In genomic region chr2:71154798-71155197, GRCh38 we compare ENCODE assay signal across 10 cellular contexts. TPM values are rescaled to one million over a fixed set of nuclear protein-coding genes. Genes with fewer than 3 reads are reported as not detected.
DNase-seq lines count a peak whose midpoint lies in the region; ATAC-seq and TF ChIP-seq lines count a peak whose summit lies in the region.
"Had no signal": no experiment of that assay in that cellular context is flagged by ENCODE, and none has a peak within 500 bp of the region (broad histone marks: within the 10 kb centered on the region; RNA-seq: fewer than 3 reads in every experiment).

No MANE protein-coding gene starts in this region.

- H4K12ac ChIP-seq in trophoblast cell (ENCODE audit: low read depth, low read length) = no peak overlapping the region

- no peak overlapping the region for H3K14ac ChIP-seq in trophoblast cell (ENCODE audit: low read length)

- H3K27ac ChIP-seq in trophoblast cell (ENCODE audit: low read depth, low read length) = no peak overlapping the region
- H3K27ac ChIP-seq: neutrophil had no signal

- H2BK12ac ChIP-seq in trophoblast cell (ENCODE audit: low read length) = no peak overlapping the region

- H3K23ac ChIP-seq in trophoblast cell (ENCODE audit: low read length) = no peak overlapping the region

- no peak overlapping the region for H2AFZ ChIP-seq in trophoblast cell (ENCODE audit: insufficient read depth, low read length, poor library complexity)

- H3K9me3 ChIP-seq in trophoblast cell (ENCODE audit: insufficient read depth, low read depth, low read length) = no peaks in the 10 kb centered on the region
- H3K9me3 ChIP-seq: neutrophil had no signal

- H3K9me3 Mint-ChIP-seq in activated B cell treated with CpG ODN at 0.5 μM for 24 hours = no peaks in the 10 kb centered on the region
- H3K9me3 Mint-ChIP-seq in nephron progenitor cell = peaks cover 1% of the 10 kb centered on the region
- H3K9me3 Mint-ChIP-seq: activated T-cell treated with anti-CD3 and anti-CD28 coated beads, Interleukin-2, amount 50 U/mL, for 4 hours had no signal

- no peak overlapping the region for H3K27ac Mint-ChIP-seq in activated B cell treated with CpG ODN at 0.5 μM for 24 hours
- no peak overlapping the region for H3K27ac Mint-ChIP-seq in nephron progenitor cell

- no peak overlapping the region for H2BK5ac ChIP-seq in trophoblast cell (ENCODE audit: low read depth, low read length, poor library complexity)

- peak; percentile 89 for ATAC-seq in HG03520 (IDR thresholded peaks at IDR 0.05; ENCODE audit: unreplicated experiment)
- ATAC-seq in activated B cell treated with CpG ODN at 0.5 μM for 24 hours (ENCODE audit: low read depth) = peak; percentile 57
- ATAC-seq in HG02642 (IDR thresholded peaks at IDR 0.05; ENCODE audit: poor library complexity, unreplicated experiment) = no peak

- no CpG with 5 or more reads among the region's 6 CpGs for WGBS in trophoblast cell (ENCODE audit: extremely low coverage, insufficient coverage, insufficient read length)

- H3K4ac ChIP-seq in trophoblast cell (ENCODE audit: low read depth, low read length) = no peak overlapping the region

- H3K4me3 Mint-ChIP-seq in activated B cell treated with CpG ODN at 0.5 μM for 24 hours (no peak overlapping the region), nephron progenitor cell (no peak overlapping the region)
- H3K4me3 Mint-ChIP-seq: activated T-cell treated with anti-CD3 and anti-CD28 coated beads, Interleukin-2, amount 50 U/mL, for 4 hours had no signal

- CTCF ChIA-PET in activated B cell treated with CpG ODN at 0.5 μM for 24 hours (lab: Charles Lee) = interaction anchor here (0.8 to 2.1 kb wide), 5 partner anchors 12 to 131 kb away, joined by 3 to 18 read pairs (median 4); no protein-coding TSS in a partner anchor

- no peaks in the 10 kb centered on the region for H3K79me1 ChIP-seq in trophoblast cell (ENCODE audit: low read length)

- H3K4me1 ChIP-seq in trophoblast cell (ENCODE audit: control insufficient read depth in 1 of 2, insufficient read depth in 2 of 2, low read length in 2 of 2) = peaks cover 0 to 2% of the 10 kb centered on the region in 2 experiments

- H3K18ac ChIP-seq in trophoblast cell (ENCODE audit: low read length) = no peak overlapping the region

- peak; percentile 34 for DNase-seq in stimulated activated CD4-positive, alpha-beta T cell treated with anti-CD3 and anti-CD28 coated beads, Interleukin-15, amount 100 ng/mL, for 24 hours
- DNase-seq in stimulated activated CD4-positive, alpha-beta T cell treated with anti-CD3 and anti-CD28 coated beads, Interleukin-2, amount 100 ng/mL, for 48 hours = no peak
- DNase-seq in activated B cell treated with CpG ODN at 0.5 μM for 24 hours (no peak), trophoblast cell (peak; percentile 48 to 64), nephron progenitor cell (no peak), AG20443 (ENCODE audit: low spot score) (no peak)
- DNase-seq: activated T-cell treated with anti-CD3 and anti-CD28 coated beads, Interleukin-2, amount 50 U/mL, for 4 hours had no signal

- peaks cover 19% of the 10 kb centered on the region for H3K36me3 Mint-ChIP-seq in activated B cell treated with CpG ODN at 0.5 μM for 24 hours (ENCODE audit: low read depth)
- H3K36me3 Mint-ChIP-seq in nephron progenitor cell (ENCODE audit: low read depth) = peaks cover 7% of the 10 kb centered on the region

- H3K27me3 ChIP-seq in trophoblast cell (ENCODE audit: insufficient read depth, low read length) = no peaks in the 10 kb centered on the region

- peaks cover 3 to 7% of the 10 kb centered on the region in 2 experiments for H3K36me3 ChIP-seq in trophoblast cell (ENCODE audit: control insufficient read depth in 1 of 2, insufficient read depth in 2 of 2, low read length in 2 of 2)

- no peaks in the 10 kb centered on the region for H3K79me2 ChIP-seq in trophoblast cell (ENCODE audit: control insufficient read depth, insufficient read depth, low read length, poor library complexity)

- H3K4me2 ChIP-seq in trophoblast cell (ENCODE audit: low read length) = no peak overlapping the region

- no peak overlapping the region for H4K8ac ChIP-seq in trophoblast cell (ENCODE audit: low read depth, low read length)

- TF ChIP-seq CTCF in activated B cell treated with CpG ODN at 0.5 μM for 24 hours (IDR thresholded peaks at IDR 0.05) = no peak
- TF ChIP-seq CTCF in nephron progenitor cell (IDR thresholded peaks at IDR 0.05) = no peak

- H3K4me1 Mint-ChIP-seq in activated B cell treated with CpG ODN at 0.5 μM for 24 hours (peaks cover 4% of the 10 kb centered on the region), nephron progenitor cell (peaks cover 10% of the 10 kb centered on the region)

- H3K27me3 Mint-ChIP-seq in activated B cell treated with CpG ODN at 0.5 μM for 24 hours (peaks cover 10% of the 10 kb centered on the region), nephron progenitor cell (ENCODE audit: low read depth, poor library complexity) (peaks cover 16% of the 10 kb centered on the region)

- POLR2A ChIA-PET in activated B cell treated with CpG ODN at 0.5 μM for 24 hours (lab: Charles Lee) = interaction anchor here (1.5 kb wide), 1 partner anchor 83 kb away, joined by 3 read pairs; no protein-coding TSS in a partner anchor

- H2BK120ac ChIP-seq in trophoblast cell (ENCODE audit: insufficient read depth, low read length, poor library complexity) = no peak overlapping the region

- H3K4me3 ChIP-seq in trophoblast cell (ENCODE audit: low read depth, low read length) = no peak overlapping the region

- H4K91ac ChIP-seq in trophoblast cell (ENCODE audit: low read depth, low read length) = no peak overlapping the region

- H3K9ac ChIP-seq in trophoblast cell (ENCODE audit: low read length) = no peak overlapping the region

- intact Hi-C loops in activated B cell treated with CpG ODN at 0.5 μM for 24 hours (cut with micrococcal nuclease) = loop anchor here (1.0 to 5.0 kb wide), 3 partner anchors 105 to 131 kb away; no protein-coding TSS in a partner anchor

- H2AK5ac ChIP-seq in trophoblast cell (ENCODE audit: low read length) = no peak overlapping the region

RNA-seq across cellular contexts. Expression of gene MPHOSPH10, which starts 24.4 kb away (rescaled TPM):
- total RNA-seq in activated B cell treated with CpG ODN at 0.5 μM for 24 hours = 47.6 and 47.8 TPM in 2 replicates
- 41.6 and 42.3 TPM in 2 replicates for polyA plus RNA-seq in trophoblast cell (2013)

RNA-seq across cellular contexts. Expression of gene MCEE, which starts 24.8 kb away (rescaled TPM):
- total RNA-seq in activated B cell treated with CpG ODN at 0.5 μM for 24 hours = 11.1 and 12.2 TPM in 2 replicates
- polyA plus RNA-seq in trophoblast cell (2013) = 20.1 and 20.4 TPM in 2 replicates

Comparison
In these comparisons a context has a peak if more than half of its experiments do, and no peak if none do; other contexts are left out.
1. DNase-seq: peak in stimulated activated CD4-positive, alpha-beta T cell treated with anti-CD3 and anti-CD28 coated beads, Interleukin-15, amount 100 ng/mL, for 24 hours (single experiment) and trophoblast cell (2 of 2); none in stimulated activated CD4-positive, alpha-beta T cell treated with anti-CD3 and anti-CD28 coated beads, Interleukin-2, amount 100 ng/mL, for 48 hours (0 of 2), activated B cell treated with CpG ODN at 0.5 μM for 24 hours (single experiment), nephron progenitor cell (single experiment) and AG20443 (single experiment).